In genomic region chr10:12349628-12350166, GRCh38 we compare ENCODE assay signal across 8 cellular contexts. TPM values are rescaled to one million over a fixed set of nuclear protein-coding genes. Genes with fewer than 3 reads are reported as not detected.
DNase-seq lines count a peak whose midpoint lies in the region; ATAC-seq, FAIRE-seq and TF ChIP-seq lines count a peak whose summit lies in the region.

No MANE protein-coding gene starts in this region.

- H3K4me3 ChIP-seq in tibial nerve = peak overlapping the region; percentile 58 to 91 (median 88)

- H3K27me3 Mint-ChIP-seq in activated naive CD8-positive, alpha-beta T cell = no peaks in the 10 kb centered on the region

- H3K4me1 Mint-ChIP-seq in activated naive CD8-positive, alpha-beta T cell (ENCODE audit: low read depth) = peaks cover 39% of the 10 kb centered on the region

- H3K36me3 Mint-ChIP-seq in activated naive CD8-positive, alpha-beta T cell = no peaks in the 10 kb centered on the region

- TF ChIP-seq POLR2A in tibial nerve (IDR thresholded peaks at IDR 0.05) = no peak

- DNase-seq in NCI-H526 treated with DMSO at 0.1 percent for 48 hours (lab: John Stamatoyannopoulos, UW) = peak; percentile 40
- no peak for DNase-seq in NCI-H526 (lab: John Stamatoyannopoulos, UW)
- peak in 1 of 2 donors; percentile 42 for DNase-seq in left colon
- DNase-seq in tibial nerve (ENCODE audit: low spot score in 2 of 2) = no peak
- no peak for DNase-seq in urothelium cell line (ENCODE audit: low spot score)
- DNase-seq in A172 (ENCODE audit: low spot score) = no peak

- H3K4me1 ChIP-seq in tibial nerve = peaks cover 0 to 38% (median 12%) of the 10 kb centered on the region in 4 donors

- no peaks in the 10 kb centered on the region for H3K36me3 ChIP-seq in tibial nerve

- TF ChIP-seq EP300 in tibial nerve (IDR thresholded peaks at IDR 0.05) = no peak

- H3K9me3 Mint-ChIP-seq in activated naive CD8-positive, alpha-beta T cell (ENCODE audit: low read depth) = no peaks in the 10 kb centered on the region

- no peak for TF ChIP-seq CTCF in tibial nerve (IDR thresholded peaks at IDR 0.05)

- ATAC-seq in HG03095 (IDR thresholded peaks at IDR 0.05; ENCODE audit: unreplicated experiment) (peak; percentile 41), left colon (peak; percentile 62)

- H3K9me3 ChIP-seq in tibial nerve = no peaks in the 10 kb centered on the region

- 0% methylated on average over 48 to 51 of the region's 73 CpGs for WGBS in tibial nerve, 2 donors

- no peaks in the 10 kb centered on the region for H3K27me3 ChIP-seq in tibial nerve

- intact Hi-C loops in left colon (cut with DNase I, micrococcal nuclease) = no loop called here

- H3K27ac ChIP-seq in tibial nerve = peak overlapping the region; percentile 78 to 93 (median 89)

- peak overlapping the region; percentile 97 for H3K4me3 Mint-ChIP-seq in activated naive CD8-positive, alpha-beta T cell

- H3K27ac Mint-ChIP-seq in activated naive CD8-positive, alpha-beta T cell = peak overlapping the region; percentile 90

- FAIRE-seq in urothelium cell line (lab: Jason Lieb, UNC) = no peak

RNA-seq across cellular contexts. Expression of gene CAMK1D, which starts 0.3 kb away (rescaled TPM):
- total RNA-seq in left colon (10 to 100 TPM; 42.5 to 50.7 TPM), tibial nerve (10 to 100 TPM in 3 of 4 donors, 1 to 10 TPM in 1; 6.9 to 20.5 (median 17.2) TPM)
- total RNA-seq in A172 (2014; rRNA removed; shearing (Covaris generic)) = 2.6 and 3.4 TPM in 2 replicates
